Comparison of ENCODE assay signal across 1 cellular context in the genomic region with DNA sequence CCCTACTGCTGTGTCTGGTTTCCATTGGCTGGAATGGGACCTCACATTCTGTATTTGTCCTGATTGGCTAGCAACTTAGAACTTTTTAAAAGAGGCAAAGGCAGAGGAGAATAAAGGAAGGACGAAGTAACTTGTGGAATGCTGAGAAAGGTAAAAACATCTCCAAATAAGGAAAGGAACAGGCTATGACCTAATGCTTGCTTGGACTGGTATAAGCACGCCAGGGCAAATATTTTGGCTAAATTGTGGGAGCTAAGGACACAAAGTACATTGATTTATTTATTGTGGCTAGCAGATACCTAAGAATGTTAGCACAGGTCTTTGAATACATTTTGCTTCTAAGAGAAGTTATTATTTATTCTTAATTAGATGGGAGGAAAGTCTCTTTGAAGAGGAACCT. TPM values are rescaled to one million over a fixed set of nuclear protein-coding genes. Genes with fewer than 3 reads are reported as not detected.
"Had no signal": no experiment of that assay in that cellular context is flagged by ENCODE, and none has a peak within 500 bp of the region (broad histone marks: within the 10 kb centered on the region; RNA-seq: fewer than 3 reads in every experiment).

No MANE protein-coding gene starts in this region.

RNA-seq across cellular contexts. Expression of a gene that starts 56.7 kb away (rescaled TPM):
- total RNA-seq: LHCN-M2 had no signal
